In genomic region chr6:8020083-8020482, GRCh38 we compare ENCODE assay signal across 1 cellular context.
A peak's percentile ranks its signal among the peaks of the same experiment; 100 is the strongest.
TF ChIP-seq lines count a peak whose summit lies in the region.

No MANE protein-coding gene starts in this region.

TF ChIP-seq in GM23338, 12 proteins besides CTCF, POLR2A, EP300 and RAD21:
- TF ChIP-seq ZNF331 (CRISPR knock-in tag; IDR thresholded peaks at IDR 0.05; ENCODE audit: low read depth) (no peak), ZNF114 (CRISPR knock-in tag; IDR thresholded peaks at IDR 0.05) (0 out of 2 replicates have a peak, but pooled peaks have one; percentile 37), ETS1 (IDR thresholded peaks at IDR 0.05) (no peak), NANOG (IDR thresholded peaks at IDR 0.05; ENCODE audit: borderline replicate concordance) (no peak), CREB1 (CRISPR knock-in tag; IDR thresholded peaks at IDR 0.05; ENCODE audit: low read depth) (no peak), JUNB (IDR thresholded peaks at IDR 0.05; ENCODE audit: unreplicated experiment) (no peak), EZH2phosphoT487 (IDR thresholded peaks at IDR 0.05; ENCODE audit: unreplicated experiment) (no peak), STAT1 (IDR thresholded peaks at IDR 0.05; ENCODE audit: unreplicated experiment) (no peak)
- TF ChIP-seq, protein P1, sequence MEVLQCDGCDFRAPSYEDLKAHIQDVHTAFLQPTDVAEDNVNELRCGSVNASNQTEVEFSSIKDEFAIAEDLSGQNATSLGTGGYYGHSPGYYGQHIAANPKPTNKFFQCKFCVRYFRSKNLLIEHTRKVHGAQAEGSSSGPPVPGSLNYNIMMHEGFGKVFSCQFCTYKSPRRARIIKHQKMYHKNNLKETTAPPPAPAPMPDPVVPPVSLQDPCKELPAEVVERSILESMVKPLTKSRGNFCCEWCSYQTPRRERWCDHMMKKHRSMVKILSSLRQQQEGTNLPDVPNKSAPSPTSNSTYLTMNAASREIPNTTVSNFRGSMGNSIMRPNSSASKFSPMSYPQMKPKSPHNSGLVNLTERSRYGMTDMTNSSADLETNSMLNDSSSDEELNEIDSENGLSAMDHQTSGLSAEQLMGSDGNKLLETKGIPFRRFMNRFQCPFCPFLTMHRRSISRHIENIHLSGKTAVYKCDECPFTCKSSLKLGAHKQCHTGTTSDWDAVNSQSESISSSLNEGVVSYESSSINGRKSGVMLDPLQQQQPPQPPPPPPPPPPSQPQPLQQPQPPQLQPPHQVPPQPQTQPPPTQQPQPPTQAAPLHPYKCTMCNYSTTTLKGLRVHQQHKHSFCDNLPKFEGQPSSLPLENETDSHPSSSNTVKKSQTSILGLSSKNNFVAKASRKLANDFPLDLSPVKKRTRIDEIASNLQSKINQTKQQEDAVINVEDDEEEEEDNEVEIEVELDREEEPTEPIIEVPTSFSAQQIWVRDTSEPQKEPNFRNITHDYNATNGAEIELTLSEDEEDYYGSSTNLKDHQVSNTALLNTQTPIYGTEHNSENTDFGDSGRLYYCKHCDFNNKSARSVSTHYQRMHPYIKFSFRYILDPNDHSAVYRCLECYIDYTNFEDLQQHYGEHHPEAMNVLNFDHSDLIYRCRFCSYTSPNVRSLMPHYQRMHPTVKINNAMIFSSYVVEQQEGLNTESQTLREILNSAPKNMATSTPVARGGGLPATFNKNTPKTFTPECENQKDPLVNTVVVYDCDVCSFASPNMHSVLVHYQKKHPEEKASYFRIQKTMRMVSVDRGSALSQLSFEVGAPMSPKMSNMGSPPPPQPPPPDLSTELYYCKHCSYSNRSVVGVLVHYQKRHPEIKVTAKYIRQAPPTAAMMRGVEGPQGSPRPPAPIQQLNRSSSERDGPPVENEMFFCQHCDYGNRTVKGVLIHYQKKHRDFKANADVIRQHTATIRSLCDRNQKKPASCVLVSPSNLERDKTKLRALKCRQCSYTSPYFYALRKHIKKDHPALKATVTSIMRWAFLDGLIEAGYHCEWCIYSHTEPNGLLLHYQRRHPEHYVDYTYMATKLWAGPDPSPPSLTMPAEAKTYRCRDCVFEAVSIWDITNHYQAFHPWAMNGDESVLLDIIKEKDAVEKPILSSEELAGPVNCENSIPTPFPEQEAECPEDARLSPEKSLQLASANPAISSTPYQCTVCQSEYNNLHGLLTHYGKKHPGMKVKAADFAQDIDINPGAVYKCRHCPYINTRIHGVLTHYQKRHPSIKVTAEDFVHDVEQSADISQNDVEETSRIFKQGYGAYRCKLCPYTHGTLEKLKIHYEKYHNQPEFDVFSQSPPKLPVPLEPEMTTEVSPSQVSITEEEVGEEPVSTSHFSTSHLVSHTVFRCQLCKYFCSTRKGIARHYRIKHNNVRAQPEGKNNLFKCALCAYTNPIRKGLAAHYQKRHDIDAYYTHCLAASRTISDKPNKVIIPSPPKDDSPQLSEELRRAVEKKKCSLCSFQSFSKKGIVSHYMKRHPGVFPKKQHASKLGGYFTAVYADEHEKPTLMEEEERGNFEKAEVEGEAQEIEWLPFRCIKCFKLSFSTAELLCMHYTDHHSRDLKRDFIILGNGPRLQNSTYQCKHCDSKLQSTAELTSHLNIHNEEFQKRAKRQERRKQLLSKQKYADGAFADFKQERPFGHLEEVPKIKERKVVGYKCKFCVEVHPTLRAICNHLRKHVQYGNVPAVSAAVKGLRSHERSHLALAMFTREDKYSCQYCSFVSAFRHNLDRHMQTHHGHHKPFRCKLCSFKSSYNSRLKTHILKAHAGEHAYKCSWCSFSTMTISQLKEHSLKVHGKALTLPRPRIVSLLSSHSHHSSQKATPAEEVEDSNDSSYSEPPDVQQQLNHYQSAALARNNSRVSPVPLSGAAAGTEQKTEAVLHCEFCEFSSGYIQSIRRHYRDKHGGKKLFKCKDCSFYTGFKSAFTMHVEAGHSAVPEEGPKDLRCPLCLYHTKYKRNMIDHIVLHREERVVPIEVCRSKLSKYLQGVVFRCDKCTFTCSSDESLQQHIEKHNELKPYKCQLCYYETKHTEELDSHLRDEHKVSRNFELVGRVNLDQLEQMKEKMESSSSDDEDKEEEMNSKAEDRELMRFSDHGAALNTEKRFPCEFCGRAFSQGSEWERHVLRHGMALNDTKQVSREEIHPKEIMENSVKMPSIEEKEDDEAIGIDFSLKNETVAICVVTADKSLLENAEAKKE (CRISPR knock-in tag; IDR thresholded peaks at IDR 0.05): peak; percentile 88
- TF ChIP-seq, protein P2, sequence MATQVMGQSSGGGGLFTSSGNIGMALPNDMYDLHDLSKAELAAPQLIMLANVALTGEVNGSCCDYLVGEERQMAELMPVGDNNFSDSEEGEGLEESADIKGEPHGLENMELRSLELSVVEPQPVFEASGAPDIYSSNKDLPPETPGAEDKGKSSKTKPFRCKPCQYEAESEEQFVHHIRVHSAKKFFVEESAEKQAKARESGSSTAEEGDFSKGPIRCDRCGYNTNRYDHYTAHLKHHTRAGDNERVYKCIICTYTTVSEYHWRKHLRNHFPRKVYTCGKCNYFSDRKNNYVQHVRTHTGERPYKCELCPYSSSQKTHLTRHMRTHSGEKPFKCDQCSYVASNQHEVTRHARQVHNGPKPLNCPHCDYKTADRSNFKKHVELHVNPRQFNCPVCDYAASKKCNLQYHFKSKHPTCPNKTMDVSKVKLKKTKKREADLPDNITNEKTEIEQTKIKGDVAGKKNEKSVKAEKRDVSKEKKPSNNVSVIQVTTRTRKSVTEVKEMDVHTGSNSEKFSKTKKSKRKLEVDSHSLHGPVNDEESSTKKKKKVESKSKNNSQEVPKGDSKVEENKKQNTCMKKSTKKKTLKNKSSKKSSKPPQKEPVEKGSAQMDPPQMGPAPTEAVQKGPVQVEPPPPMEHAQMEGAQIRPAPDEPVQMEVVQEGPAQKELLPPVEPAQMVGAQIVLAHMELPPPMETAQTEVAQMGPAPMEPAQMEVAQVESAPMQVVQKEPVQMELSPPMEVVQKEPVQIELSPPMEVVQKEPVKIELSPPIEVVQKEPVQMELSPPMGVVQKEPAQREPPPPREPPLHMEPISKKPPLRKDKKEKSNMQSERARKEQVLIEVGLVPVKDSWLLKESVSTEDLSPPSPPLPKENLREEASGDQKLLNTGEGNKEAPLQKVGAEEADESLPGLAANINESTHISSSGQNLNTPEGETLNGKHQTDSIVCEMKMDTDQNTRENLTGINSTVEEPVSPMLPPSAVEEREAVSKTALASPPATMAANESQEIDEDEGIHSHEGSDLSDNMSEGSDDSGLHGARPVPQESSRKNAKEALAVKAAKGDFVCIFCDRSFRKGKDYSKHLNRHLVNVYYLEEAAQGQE (IDR thresholded peaks at IDR 0.05; ENCODE audit: unreplicated experiment): no peak
